ENCODE assay signal across 1 cellular context in the genomic region with DNA sequence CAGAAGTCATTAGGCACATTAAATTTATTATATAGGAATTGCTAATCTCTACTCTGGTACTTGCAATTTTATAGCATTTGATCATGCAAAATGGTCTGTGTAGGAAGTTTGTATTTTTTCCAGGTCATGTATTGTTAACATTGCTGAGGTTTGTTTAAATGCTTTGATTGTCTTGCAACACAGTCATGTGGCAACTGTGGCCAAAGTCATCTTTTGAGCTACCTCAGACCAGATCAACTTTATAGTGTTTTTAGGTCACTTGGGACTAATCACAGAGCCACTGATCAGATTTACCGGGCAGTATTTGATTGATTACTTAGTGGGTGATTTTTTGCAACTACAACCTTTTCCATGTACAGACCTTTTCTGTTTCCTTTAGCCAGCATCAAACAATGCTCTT.
TF ChIP-seq lines count a peak whose summit lies in the region.

No MANE protein-coding gene starts in this region.

TF ChIP-seq in GM23338, 12 proteins besides CTCF, POLR2A, EP300 and RAD21 (continued from another document):
- TF ChIP-seq, protein P1, sequence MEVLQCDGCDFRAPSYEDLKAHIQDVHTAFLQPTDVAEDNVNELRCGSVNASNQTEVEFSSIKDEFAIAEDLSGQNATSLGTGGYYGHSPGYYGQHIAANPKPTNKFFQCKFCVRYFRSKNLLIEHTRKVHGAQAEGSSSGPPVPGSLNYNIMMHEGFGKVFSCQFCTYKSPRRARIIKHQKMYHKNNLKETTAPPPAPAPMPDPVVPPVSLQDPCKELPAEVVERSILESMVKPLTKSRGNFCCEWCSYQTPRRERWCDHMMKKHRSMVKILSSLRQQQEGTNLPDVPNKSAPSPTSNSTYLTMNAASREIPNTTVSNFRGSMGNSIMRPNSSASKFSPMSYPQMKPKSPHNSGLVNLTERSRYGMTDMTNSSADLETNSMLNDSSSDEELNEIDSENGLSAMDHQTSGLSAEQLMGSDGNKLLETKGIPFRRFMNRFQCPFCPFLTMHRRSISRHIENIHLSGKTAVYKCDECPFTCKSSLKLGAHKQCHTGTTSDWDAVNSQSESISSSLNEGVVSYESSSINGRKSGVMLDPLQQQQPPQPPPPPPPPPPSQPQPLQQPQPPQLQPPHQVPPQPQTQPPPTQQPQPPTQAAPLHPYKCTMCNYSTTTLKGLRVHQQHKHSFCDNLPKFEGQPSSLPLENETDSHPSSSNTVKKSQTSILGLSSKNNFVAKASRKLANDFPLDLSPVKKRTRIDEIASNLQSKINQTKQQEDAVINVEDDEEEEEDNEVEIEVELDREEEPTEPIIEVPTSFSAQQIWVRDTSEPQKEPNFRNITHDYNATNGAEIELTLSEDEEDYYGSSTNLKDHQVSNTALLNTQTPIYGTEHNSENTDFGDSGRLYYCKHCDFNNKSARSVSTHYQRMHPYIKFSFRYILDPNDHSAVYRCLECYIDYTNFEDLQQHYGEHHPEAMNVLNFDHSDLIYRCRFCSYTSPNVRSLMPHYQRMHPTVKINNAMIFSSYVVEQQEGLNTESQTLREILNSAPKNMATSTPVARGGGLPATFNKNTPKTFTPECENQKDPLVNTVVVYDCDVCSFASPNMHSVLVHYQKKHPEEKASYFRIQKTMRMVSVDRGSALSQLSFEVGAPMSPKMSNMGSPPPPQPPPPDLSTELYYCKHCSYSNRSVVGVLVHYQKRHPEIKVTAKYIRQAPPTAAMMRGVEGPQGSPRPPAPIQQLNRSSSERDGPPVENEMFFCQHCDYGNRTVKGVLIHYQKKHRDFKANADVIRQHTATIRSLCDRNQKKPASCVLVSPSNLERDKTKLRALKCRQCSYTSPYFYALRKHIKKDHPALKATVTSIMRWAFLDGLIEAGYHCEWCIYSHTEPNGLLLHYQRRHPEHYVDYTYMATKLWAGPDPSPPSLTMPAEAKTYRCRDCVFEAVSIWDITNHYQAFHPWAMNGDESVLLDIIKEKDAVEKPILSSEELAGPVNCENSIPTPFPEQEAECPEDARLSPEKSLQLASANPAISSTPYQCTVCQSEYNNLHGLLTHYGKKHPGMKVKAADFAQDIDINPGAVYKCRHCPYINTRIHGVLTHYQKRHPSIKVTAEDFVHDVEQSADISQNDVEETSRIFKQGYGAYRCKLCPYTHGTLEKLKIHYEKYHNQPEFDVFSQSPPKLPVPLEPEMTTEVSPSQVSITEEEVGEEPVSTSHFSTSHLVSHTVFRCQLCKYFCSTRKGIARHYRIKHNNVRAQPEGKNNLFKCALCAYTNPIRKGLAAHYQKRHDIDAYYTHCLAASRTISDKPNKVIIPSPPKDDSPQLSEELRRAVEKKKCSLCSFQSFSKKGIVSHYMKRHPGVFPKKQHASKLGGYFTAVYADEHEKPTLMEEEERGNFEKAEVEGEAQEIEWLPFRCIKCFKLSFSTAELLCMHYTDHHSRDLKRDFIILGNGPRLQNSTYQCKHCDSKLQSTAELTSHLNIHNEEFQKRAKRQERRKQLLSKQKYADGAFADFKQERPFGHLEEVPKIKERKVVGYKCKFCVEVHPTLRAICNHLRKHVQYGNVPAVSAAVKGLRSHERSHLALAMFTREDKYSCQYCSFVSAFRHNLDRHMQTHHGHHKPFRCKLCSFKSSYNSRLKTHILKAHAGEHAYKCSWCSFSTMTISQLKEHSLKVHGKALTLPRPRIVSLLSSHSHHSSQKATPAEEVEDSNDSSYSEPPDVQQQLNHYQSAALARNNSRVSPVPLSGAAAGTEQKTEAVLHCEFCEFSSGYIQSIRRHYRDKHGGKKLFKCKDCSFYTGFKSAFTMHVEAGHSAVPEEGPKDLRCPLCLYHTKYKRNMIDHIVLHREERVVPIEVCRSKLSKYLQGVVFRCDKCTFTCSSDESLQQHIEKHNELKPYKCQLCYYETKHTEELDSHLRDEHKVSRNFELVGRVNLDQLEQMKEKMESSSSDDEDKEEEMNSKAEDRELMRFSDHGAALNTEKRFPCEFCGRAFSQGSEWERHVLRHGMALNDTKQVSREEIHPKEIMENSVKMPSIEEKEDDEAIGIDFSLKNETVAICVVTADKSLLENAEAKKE (CRISPR knock-in tag; IDR thresholded peaks at IDR 0.05), result no peak
- TF ChIP-seq, protein P2, sequence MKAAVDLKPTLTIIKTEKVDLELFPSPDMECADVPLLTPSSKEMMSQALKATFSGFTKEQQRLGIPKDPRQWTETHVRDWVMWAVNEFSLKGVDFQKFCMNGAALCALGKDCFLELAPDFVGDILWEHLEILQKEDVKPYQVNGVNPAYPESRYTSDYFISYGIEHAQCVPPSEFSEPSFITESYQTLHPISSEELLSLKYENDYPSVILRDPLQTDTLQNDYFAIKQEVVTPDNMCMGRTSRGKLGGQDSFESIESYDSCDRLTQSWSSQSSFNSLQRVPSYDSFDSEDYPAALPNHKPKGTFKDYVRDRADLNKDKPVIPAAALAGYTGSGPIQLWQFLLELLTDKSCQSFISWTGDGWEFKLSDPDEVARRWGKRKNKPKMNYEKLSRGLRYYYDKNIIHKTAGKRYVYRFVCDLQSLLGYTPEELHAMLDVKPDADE (IDR thresholded peaks at IDR 0.05), result no peak
- TF ChIP-seq EZH2 (IDR thresholded peaks at IDR 0.05; ENCODE audit: low read depth, unreplicated experiment) (no peak), STAT1 (IDR thresholded peaks at IDR 0.05; ENCODE audit: unreplicated experiment) (no peak), EZH2phosphoT487 (IDR thresholded peaks at IDR 0.05; ENCODE audit: unreplicated experiment) (no peak), NANOG (IDR thresholded peaks at IDR 0.05; ENCODE audit: borderline replicate concordance) (no peak), ZNF114 (CRISPR knock-in tag; IDR thresholded peaks at IDR 0.05) (no peak)
TF ChIP-seq in GM23338: peak in this region for 0.
